ENCODE assay signal across 8 cellular contexts in the genomic region with DNA sequence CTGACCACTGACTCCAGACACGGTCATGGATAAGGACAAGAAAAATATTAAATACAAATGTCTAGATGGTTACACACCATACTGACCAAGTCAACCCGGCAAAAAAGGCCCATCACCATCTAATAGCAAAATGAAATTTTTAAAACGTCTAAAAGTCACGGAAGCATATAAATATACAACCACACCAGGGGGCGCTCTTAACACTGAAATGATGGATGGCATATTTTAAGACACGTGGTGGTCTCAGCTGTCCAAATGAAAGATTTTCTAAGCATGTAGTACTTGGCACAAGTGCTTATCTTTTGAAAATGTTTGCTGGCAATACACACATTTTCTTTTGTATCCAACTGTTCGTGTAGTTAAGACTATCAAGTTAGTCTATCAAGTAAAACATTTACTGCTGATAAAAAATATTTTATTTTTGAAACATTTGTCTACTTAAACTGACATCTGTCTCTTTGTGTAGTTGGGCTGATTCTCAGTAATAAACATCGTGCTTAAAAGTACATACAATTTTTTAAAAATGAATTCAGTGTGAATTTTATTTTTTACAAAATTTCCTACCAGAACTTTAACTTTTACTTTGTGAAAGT.
A peak's percentile ranks its signal among the peaks of the same experiment; 100 is the strongest.
DNase-seq lines count a peak whose midpoint lies in the region; ATAC-seq and TF ChIP-seq lines count a peak whose summit lies in the region.

No MANE protein-coding gene starts in this region.

- H3K4me3 ChIP-seq in DND-41 (ENCODE audit: low read depth in 1 of 2, low read length in 2 of 2), result no peak overlapping the region

- ATAC-seq in DND-41 (ENCODE audit: insufficient read depth, low read depth), result peak; percentile 68; the same call in 2 of the 3 replicates
- peak; percentile 72 for ATAC-seq in GM21526 (IDR thresholded peaks at IDR 0.05; ENCODE audit: low FRiP score, unreplicated experiment)

- no peaks in the 10 kb centered on the region for H3K4me1 Mint-ChIP-seq in T-helper 2 cell treated with Interferon-gamma antibody and Interleukin-4, amounts not matched to agents 5 μg/mL and 100 μg/mL, for 36 hours (ENCODE audit: low read depth)
- H3K4me1 Mint-ChIP-seq in type B pancreatic cell (ENCODE audit: unreplicated experiment), result no peaks in the 10 kb centered on the region
- H3K4me1 Mint-ChIP-seq in activated T-helper 2 cell treated with anti-CD3 and anti-CD28 coated beads, Interferon-gamma antibody, Interleukin-2, Interleukin-4, amounts not matched to agents 10 μg/mL and 5 μg/mL and 100 μg/mL, durations not matched to agents 14 hours and 24 hours and 36 hours (ENCODE audit: low read depth), result no peaks in the 10 kb centered on the region

- no peak overlapping the region for H3K4me3 Mint-ChIP-seq in T-helper 2 cell treated with Interferon-gamma antibody and Interleukin-4, amounts not matched to agents 5 μg/mL and 100 μg/mL, for 36 hours
- H3K4me3 Mint-ChIP-seq in type B pancreatic cell, result no peak overlapping the region
- no peak overlapping the region for H3K4me3 Mint-ChIP-seq in activated T-helper 2 cell treated with anti-CD3 and anti-CD28 coated beads, Interferon-gamma antibody, Interleukin-2, Interleukin-4, amounts not matched to agents 10 μg/mL and 5 μg/mL and 100 μg/mL, durations not matched to agents 14 hours and 24 hours and 36 hours (ENCODE audit: low read depth)

- intact Hi-C loops in activated T-helper 2 cell treated with anti-CD3 and anti-CD28 coated beads, Interferon-gamma antibody, Interleukin-2, Interleukin-4, amounts not matched to agents 10 μg/mL and 5 μg/mL and 100 μg/mL, durations not matched to agents 14 hours and 24 hours and 36 hours (cut with micrococcal nuclease), result loop anchor here (1.0 to 2.0 kb wide), 3 partner anchors 188 to 540 kb away; no protein-coding TSS in a partner anchor

- DNase-seq in DND-41, result peak; percentile 54
- peak; percentile 65 for DNase-seq in MV-4-11 (lab: John Stamatoyannopoulos, UW)
- DNase-seq in T-helper 2 cell treated with Interferon-gamma antibody and Interleukin-4, amounts not matched to agents 5 μg/mL and 100 μg/mL, for 36 hours (ENCODE audit: low spot score), result peak; percentile 10
- peak; percentile 77 for DNase-seq in dermis blood vessel endothelial cell
- DNase-seq in myocyte (ENCODE audit: low read depth), result peak; percentile 76
- DNase-seq in type B pancreatic cell (ENCODE audit: extremely low spot score, unreplicated experiment), result no peak
- no peak for DNase-seq in activated T-helper 2 cell treated with anti-CD3 and anti-CD28 coated beads, Interferon-gamma antibody, Interleukin-2, Interleukin-4, amounts not matched to agents 10 μg/mL and 5 μg/mL and 100 μg/mL, durations not matched to agents 14 hours and 24 hours and 36 hours (ENCODE audit: low spot score)

- H3K9ac ChIP-seq in DND-41 (ENCODE audit: low read depth, low read length), result no peak overlapping the region

- no peaks in the 10 kb centered on the region for H4K20me1 ChIP-seq in DND-41 (ENCODE audit: insufficient read depth, low read length)

- no peaks in the 10 kb centered on the region for H3K9me3 ChIP-seq in DND-41 (ENCODE audit: insufficient read depth, low read length, severe bottlenecking)

- no peaks in the 10 kb centered on the region for H3K9me3 Mint-ChIP-seq in T-helper 2 cell treated with Interferon-gamma antibody and Interleukin-4, amounts not matched to agents 5 μg/mL and 100 μg/mL, for 36 hours
- no peaks in the 10 kb centered on the region for H3K9me3 Mint-ChIP-seq in type B pancreatic cell
- H3K9me3 Mint-ChIP-seq in activated T-helper 2 cell treated with anti-CD3 and anti-CD28 coated beads, Interferon-gamma antibody, Interleukin-2, Interleukin-4, amounts not matched to agents 10 μg/mL and 5 μg/mL and 100 μg/mL, durations not matched to agents 14 hours and 24 hours and 36 hours, result no peaks in the 10 kb centered on the region

- peak; percentile 76 for TF ChIP-seq CTCF in DND-41 (IDR thresholded peaks at IDR 0.05; ENCODE audit: borderline replicate concordance, extremely low read depth, low read length, poor library complexity, severe bottlenecking)
- peak; percentile 85 for TF ChIP-seq CTCF in type B pancreatic cell (conservative IDR thresholded peaks at IDR 0.05)

- no peaks in the 10 kb centered on the region for H3K4me1 ChIP-seq in DND-41 (ENCODE audit: insufficient read depth, low read length)

- no peaks in the 10 kb centered on the region for H3K27me3 ChIP-seq in DND-41 (ENCODE audit: insufficient read depth, low read length, poor library complexity)

- H3K79me2 ChIP-seq in DND-41 (ENCODE audit: insufficient read depth, low read length), result no peaks in the 10 kb centered on the region

- H3K27me3 Mint-ChIP-seq in T-helper 2 cell treated with Interferon-gamma antibody and Interleukin-4, amounts not matched to agents 5 μg/mL and 100 μg/mL, for 36 hours (ENCODE audit: low read depth), result peaks cover 2% of the 10 kb centered on the region
- no peaks in the 10 kb centered on the region for H3K27me3 Mint-ChIP-seq in type B pancreatic cell
- no peaks in the 10 kb centered on the region for H3K27me3 Mint-ChIP-seq in activated T-helper 2 cell treated with anti-CD3 and anti-CD28 coated beads, Interferon-gamma antibody, Interleukin-2, Interleukin-4, amounts not matched to agents 10 μg/mL and 5 μg/mL and 100 μg/mL, durations not matched to agents 14 hours and 24 hours and 36 hours (ENCODE audit: low read depth)

- no peak overlapping the region for H3K27ac Mint-ChIP-seq in T-helper 2 cell treated with Interferon-gamma antibody and Interleukin-4, amounts not matched to agents 5 μg/mL and 100 μg/mL, for 36 hours
- no peak overlapping the region for H3K27ac Mint-ChIP-seq in type B pancreatic cell
- H3K27ac Mint-ChIP-seq in activated T-helper 2 cell treated with anti-CD3 and anti-CD28 coated beads, Interferon-gamma antibody, Interleukin-2, Interleukin-4, amounts not matched to agents 10 μg/mL and 5 μg/mL and 100 μg/mL, durations not matched to agents 14 hours and 24 hours and 36 hours, result no peak overlapping the region

- H3K36me3 ChIP-seq in DND-41 (ENCODE audit: insufficient read depth, low read length), result no peaks in the 10 kb centered on the region

- no peak overlapping the region for H2AFZ ChIP-seq in DND-41 (ENCODE audit: low read depth, low read length)

- H3K36me3 Mint-ChIP-seq in T-helper 2 cell treated with Interferon-gamma antibody and Interleukin-4, amounts not matched to agents 5 μg/mL and 100 μg/mL, for 36 hours (ENCODE audit: low read depth), result no peaks in the 10 kb centered on the region
- no peaks in the 10 kb centered on the region for H3K36me3 Mint-ChIP-seq in type B pancreatic cell
- H3K36me3 Mint-ChIP-seq in activated T-helper 2 cell treated with anti-CD3 and anti-CD28 coated beads, Interferon-gamma antibody, Interleukin-2, Interleukin-4, amounts not matched to agents 10 μg/mL and 5 μg/mL and 100 μg/mL, durations not matched to agents 14 hours and 24 hours and 36 hours (ENCODE audit: low read depth), result no peaks in the 10 kb centered on the region

- H3K4me2 ChIP-seq in DND-41 (ENCODE audit: insufficient read depth, low read length), result no peak overlapping the region

- no peak overlapping the region for H3K27ac ChIP-seq in DND-41 (ENCODE audit: low read length)

Comparison
In these comparisons a context has a peak if more than half of its experiments do, and no peak if none do; other contexts are left out.
1. DNase-seq: peak in DND-41 (single experiment), MV-4-11 (single experiment), T-helper 2 cell treated with Interferon-gamma antibody and Interleukin-4, amounts not matched to agents 5 μg/mL and 100 μg/mL, for 36 hours (single experiment), dermis blood vessel endothelial cell (single experiment) and myocyte (single experiment); none in type B pancreatic cell (single experiment) and activated T-helper 2 cell treated with anti-CD3 and anti-CD28 coated beads, Interferon-gamma antibody, Interleukin-2, Interleukin-4, amounts not matched to agents 10 μg/mL and 5 μg/mL and 100 μg/mL, durations not matched to agents 14 hours and 24 hours and 36 hours (single experiment).